Comparison of ENCODE assay signal across 15 cellular contexts in genomic region chrX:28613558-28613957, GRCh38. TPM values are rescaled to one million over a fixed set of nuclear protein-coding genes. Genes with fewer than 3 reads are reported as not detected.
DNase-seq lines count a peak whose midpoint lies in the region; TF ChIP-seq lines count a peak whose summit lies in the region.
"Had no signal": no experiment of that assay in that cellular context is flagged by ENCODE, and none has a peak within 500 bp of the region (broad histone marks: within the 10 kb centered on the region; RNA-seq: fewer than 3 reads in every experiment).

No MANE protein-coding gene starts in this region.

- CTCF ChIA-PET in activated CD4-positive, alpha-beta memory T cell treated with anti-CD3 and anti-CD28 coated beads for 36 hours (lab: Charles Lee) = no interaction called here

- no peaks in the 10 kb centered on the region for H3K9me3 ChIP-seq in left ventricle myocardium inferior (replicated peaks)
- H3K9me3 ChIP-seq: Caco-2, HAP-1 had no signal

- POLR2A ChIA-PET in activated CD4-positive, alpha-beta memory T cell treated with anti-CD3 and anti-CD28 coated beads for 36 hours (lab: Charles Lee) = no interaction called here

- H3K27me3 ChIP-seq in dorsolateral prefrontal cortex (peaks cover 0 to 36% (median 7%) of the 10 kb centered on the region in 45 donors), left ventricle myocardium inferior (ENCODE audit: low read depth) (no peaks in the 10 kb centered on the region)

- intact Hi-C loops in dorsolateral prefrontal cortex (cut with DNase I) = no loop called here
- intact Hi-C loops in left ventricle myocardium inferior (cut with micrococcal nuclease) = no loop called here
- intact Hi-C loops in activated CD4-positive, alpha-beta memory T cell treated with anti-CD3 and anti-CD28 coated beads for 36 hours (cut with micrococcal nuclease) = no loop called here

- no peaks in the 10 kb centered on the region for H3K4me1 Mint-ChIP-seq in activated CD4-positive, alpha-beta memory T cell treated with anti-CD3 and anti-CD28 coated beads for 36 hours (ENCODE audit: low read depth)

- H3K27ac Mint-ChIP-seq in activated CD4-positive, alpha-beta memory T cell treated with anti-CD3 and anti-CD28 coated beads for 36 hours = no peak overlapping the region
- H3K27ac Mint-ChIP-seq: CD4-positive, alpha-beta T cell had no signal

- no peak overlapping the region for H3K4me3 Mint-ChIP-seq in activated CD4-positive, alpha-beta memory T cell treated with anti-CD3 and anti-CD28 coated beads for 36 hours
- H3K4me3 Mint-ChIP-seq: CD4-positive, alpha-beta T cell had no signal

- no peak for TF ChIP-seq CTCF in dorsolateral prefrontal cortex (IDR thresholded peaks at IDR 0.05 in 54 of 56, conservative IDR thresholded peaks at IDR 0.05 in 2 of 56; ENCODE audit: low read depth in 1 of 56, partially characterized antibody in 56 of 56)
- no peak for TF ChIP-seq CTCF in left ventricle myocardium inferior (IDR thresholded peaks at IDR 0.05; ENCODE audit: borderline replicate concordance)
- TF ChIP-seq CTCF in retinal pigment epithelial cell (conservative IDR thresholded peaks at IDR 0.05; ENCODE audit: low read depth, low read length) = no peak

- H3K36me3 Mint-ChIP-seq in activated CD4-positive, alpha-beta memory T cell treated with anti-CD3 and anti-CD28 coated beads for 36 hours = no peaks in the 10 kb centered on the region

- peak overlapping the region in 43 of 59 donors; percentile 9 to 84 (median 57) for H3K27ac ChIP-seq in dorsolateral prefrontal cortex
- peak overlapping the region; percentile 79 for H3K27ac ChIP-seq in left ventricle myocardium inferior (replicated peaks)
- H3K27ac ChIP-seq: C4-2B, GM23248, HL-60 had no signal

- H3K9me3 Mint-ChIP-seq in activated CD4-positive, alpha-beta memory T cell treated with anti-CD3 and anti-CD28 coated beads for 36 hours = no peaks in the 10 kb centered on the region
- H3K9me3 Mint-ChIP-seq: CD4-positive, alpha-beta T cell had no signal

- no peaks in the 10 kb centered on the region for H3K36me3 ChIP-seq in left ventricle myocardium inferior
- H3K36me3 ChIP-seq: HAP-1 had no signal

- H3K4me3 ChIP-seq in dorsolateral prefrontal cortex (no peak overlapping the region), left ventricle myocardium inferior (no peak overlapping the region), retinal pigment epithelial cell (ENCODE audit: low read length) (no peak overlapping the region)
- H3K4me3 ChIP-seq: GM23248, HAP-1 had no signal

- peak; percentile 14 for DNase-seq in Ammon's horn (ENCODE audit: low spot score)
- no peak for DNase-seq in dorsolateral prefrontal cortex
- no peak for DNase-seq in left ventricle myocardium inferior
- peak; percentile 13 for DNase-seq in retinal pigment epithelial cell (ENCODE audit: low read depth)
- DNase-seq in activated CD4-positive, alpha-beta T cell treated with anti-CD3 and anti-CD28 coated beads, Interleukin-2, amount 50 U/mL, for 1 hour = no peak
- no peak for DNase-seq in activated CD4-positive, alpha-beta memory T cell treated with anti-CD3 and anti-CD28 coated beads for 36 hours
- DNase-seq in activated CD8-positive, alpha-beta memory T cell treated with anti-CD3 and anti-CD28 coated beads, Interleukin-2, amount 50 U/mL, for 4 hours = no peak
- DNase-seq: ACHN; Caco-2; CD4-positive, alpha-beta T cell; GM23248; IMR-90 had no signal

- peaks cover 5% of the 10 kb centered on the region for H3K4me1 ChIP-seq in left ventricle myocardium inferior
- H3K4me1 ChIP-seq: Caco-2, HAP-1 had no signal

- H3K27me3 Mint-ChIP-seq in activated CD4-positive, alpha-beta memory T cell treated with anti-CD3 and anti-CD28 coated beads for 36 hours = no peaks in the 10 kb centered on the region
- H3K27me3 Mint-ChIP-seq: CD4-positive, alpha-beta T cell had no signal

RNA-seq across cellular contexts. Expression of gene IL1RAPL1, which starts 26.3 kb away (rescaled TPM):
- total RNA-seq in dorsolateral prefrontal cortex (10 to 100 TPM in 119 of 120 experiments, 1 to 10 TPM in 1; 7.4 to 67.4 (median 29.0) TPM), left ventricle myocardium inferior (1.9 TPM)
- total RNA-seq in activated CD4-positive, alpha-beta memory T cell treated with anti-CD3 and anti-CD28 coated beads for 36 hours = not detected
- total RNA-seq: Caco-2; CD4-positive, alpha-beta T cell; GM23248 had no signal

Comparison
In these comparisons a context has a peak if more than half of its experiments do, and no peak if none do; other contexts are left out.
1. DNase-seq: peak in Ammon's horn (single experiment) and retinal pigment epithelial cell (single experiment); none in dorsolateral prefrontal cortex (0 of 10), left ventricle myocardium inferior (single experiment), activated CD4-positive, alpha-beta T cell treated with anti-CD3 and anti-CD28 coated beads, Interleukin-2, amount 50 U/mL, for 1 hour (single experiment), activated CD4-positive, alpha-beta memory T cell treated with anti-CD3 and anti-CD28 coated beads for 36 hours (single experiment) and activated CD8-positive, alpha-beta memory T cell treated with anti-CD3 and anti-CD28 coated beads, Interleukin-2, amount 50 U/mL, for 4 hours (single experiment).